ENCODE assay signal across 10 cellular contexts in the genomic region with DNA sequence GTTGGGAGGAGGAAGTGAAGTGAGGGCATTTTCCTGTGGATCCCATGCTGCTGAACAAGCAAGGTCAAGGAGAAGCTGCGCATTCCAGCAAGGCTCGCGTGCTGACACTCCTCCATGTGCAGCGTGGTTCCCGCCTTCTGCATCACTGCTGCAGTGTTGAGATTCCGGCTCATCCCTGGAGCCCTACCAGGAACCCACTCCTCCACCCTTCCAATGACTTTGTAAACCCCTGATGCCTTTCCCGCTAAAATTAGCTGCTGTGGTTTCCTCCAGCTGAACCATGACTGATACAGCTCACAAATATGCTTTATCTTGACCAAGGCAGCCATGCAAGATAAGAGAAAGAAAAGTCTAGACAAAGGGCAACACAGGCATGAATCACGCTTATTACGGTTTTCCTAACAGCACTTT. TPM values are rescaled to one million over a fixed set of nuclear protein-coding genes. Genes with fewer than 3 reads are reported as not detected.
DNase-seq lines count a peak whose midpoint lies in the region; ATAC-seq and TF ChIP-seq lines count a peak whose summit lies in the region.
"Had no signal": no experiment of that assay in that cellular context is flagged by ENCODE, and none has a peak within 500 bp of the region (broad histone marks: within the 10 kb centered on the region; RNA-seq: fewer than 3 reads in every experiment).

No MANE protein-coding gene starts in this region.

- no peak overlapping the region for H4K8ac ChIP-seq in trophoblast cell (ENCODE audit: low read depth, low read length)

- TF ChIP-seq CTCF in Calu3 (IDR thresholded peaks at IDR 0.05; ENCODE audit: unreplicated experiment): no peak
- no peak for TF ChIP-seq CTCF in fibroblast of the aortic adventitia (IDR thresholded peaks at IDR 0.05; ENCODE audit: insufficient read depth, low read length)
- TF ChIP-seq CTCF in GM10266 (IDR thresholded peaks at IDR 0.05; ENCODE audit: control insufficient read depth, insufficient read depth, low read depth, missing control alignments): no peak
- TF ChIP-seq CTCF in psoas muscle (IDR thresholded peaks at IDR 0.05): no peak

- H4K12ac ChIP-seq in trophoblast cell (ENCODE audit: low read depth, low read length): no peak overlapping the region

- ATAC-seq in GM19455 (IDR thresholded peaks at IDR 0.05; ENCODE audit: unreplicated experiment) (no peak), psoas muscle (no peak)

- CTCF ChIA-PET in Calu3 (lab: Charles Lee): interaction anchor here (0.6 to 2.0 kb wide), 5 partner anchors 10 to 153 kb away, joined by 3 to 12 read pairs (median 4); no protein-coding TSS in a partner anchor

- H3K9me3 Mint-ChIP-seq in Calu3 (ENCODE audit: low read depth, unreplicated experiment): no peaks in the 10 kb centered on the region

- H3K4me1 Mint-ChIP-seq in Calu3 (ENCODE audit: low read depth, unreplicated experiment): peaks cover 24% of the 10 kb centered on the region

- H3K4me3 ChIP-seq in SJCRH30 (no peak overlapping the region), fibroblast of the aortic adventitia (ENCODE audit: low read depth, low read length) (no peak overlapping the region), trophoblast cell (ENCODE audit: low read depth, low read length) (no peak overlapping the region), psoas muscle (no peak overlapping the region)

- H3K4me1 ChIP-seq in SJCRH30: peaks cover 28% of the 10 kb centered on the region
- peaks cover 9 to 11% of the 10 kb centered on the region in 2 experiments for H3K4me1 ChIP-seq in trophoblast cell (ENCODE audit: control insufficient read depth in 1 of 2, insufficient read depth in 2 of 2, low read length in 2 of 2)
- no peaks in the 10 kb centered on the region for H3K4me1 ChIP-seq in psoas muscle

- no peak overlapping the region for H3K23ac ChIP-seq in trophoblast cell (ENCODE audit: low read length)

- intact Hi-C loops in Calu3 (cut with micrococcal nuclease; ENCODE audit: unreplicated experiment): no loop called here
- intact Hi-C loops in psoas muscle (cut with DNase I): no loop called here

- H2AK5ac ChIP-seq in trophoblast cell (ENCODE audit: low read length): no peak overlapping the region

- H3K4me2 ChIP-seq in trophoblast cell (ENCODE audit: low read length): no peak overlapping the region

- H2BK120ac ChIP-seq in trophoblast cell (ENCODE audit: insufficient read depth, low read length, poor library complexity): no peak overlapping the region

- H3K27ac ChIP-seq in SJCRH30: peak overlapping the region; percentile 82
- no peak overlapping the region for H3K27ac ChIP-seq in trophoblast cell (ENCODE audit: low read depth, low read length)
- H3K27ac ChIP-seq in psoas muscle: no peak overlapping the region

- H3K4me3 Mint-ChIP-seq in Calu3 (ENCODE audit: low read depth, unreplicated experiment): no peak overlapping the region
- H3K4me3 Mint-ChIP-seq: activated naive CD8-positive, alpha-beta T cell had no signal

- DNase-seq in Calu3 (peak; percentile 34), SJCRH30 (peak; percentile 57 to 70), fibroblast of the aortic adventitia (ENCODE audit: low read depth) (peak; percentile 98), trophoblast cell (peak; percentile 90 to 94), GM10266 (ENCODE audit: extremely low spot score) (no peak), psoas muscle (no peak)
- DNase-seq in stimulated activated naive CD4-positive, alpha-beta T cell treated with Interleukin-2 at 50 U/mL for 16 hours (lab: John Stamatoyannopoulos, UW): no peak

- H3K79me1 ChIP-seq in trophoblast cell (ENCODE audit: low read length): no peaks in the 10 kb centered on the region

- H2BK5ac ChIP-seq in trophoblast cell (ENCODE audit: low read depth, low read length, poor library complexity): no peak overlapping the region

- H3K79me2 ChIP-seq in trophoblast cell (ENCODE audit: control insufficient read depth, insufficient read depth, low read length, poor library complexity): no peaks in the 10 kb centered on the region

- H4K91ac ChIP-seq in trophoblast cell (ENCODE audit: low read depth, low read length): no peak overlapping the region

- H3K18ac ChIP-seq in trophoblast cell (ENCODE audit: low read length): no peak overlapping the region

- H3K27me3 Mint-ChIP-seq in Calu3 (ENCODE audit: unreplicated experiment): no peaks in the 10 kb centered on the region

- H3K36me3 ChIP-seq in SJCRH30 (no peaks in the 10 kb centered on the region), trophoblast cell (ENCODE audit: control insufficient read depth in 1 of 2, insufficient read depth in 2 of 2, low read length in 2 of 2) (no peaks in the 10 kb centered on the region), psoas muscle (ENCODE audit: insufficient read depth in 1 of 2, low read depth in 1 of 2) (no peaks in the 10 kb centered on the region)

- H3K14ac ChIP-seq in trophoblast cell (ENCODE audit: low read length): no peak overlapping the region

- no CpG with 5 or more reads among the region's 9 CpGs for WGBS in trophoblast cell (ENCODE audit: extremely low coverage, insufficient coverage, insufficient read length)
- WGBS in psoas muscle, 3 donors: 73 to 81% (median 75%) methylated on average over 9 of the region's 9 CpGs

- H3K36me3 Mint-ChIP-seq in Calu3 (ENCODE audit: insufficient read depth, unreplicated experiment): no peaks in the 10 kb centered on the region
- H3K36me3 Mint-ChIP-seq: activated naive CD8-positive, alpha-beta T cell had no signal

- no TSS peak for BruUV-seq in Calu3 (replicated peaks; lab: Mats Ljungman, UMichigan)

- H3K4ac ChIP-seq in trophoblast cell (ENCODE audit: low read depth, low read length): no peak overlapping the region

- H3K9ac ChIP-seq in trophoblast cell (ENCODE audit: low read length): no peak overlapping the region

- no peak overlapping the region for H2AFZ ChIP-seq in trophoblast cell (ENCODE audit: insufficient read depth, low read length, poor library complexity)

- H3K27ac Mint-ChIP-seq in Calu3 (ENCODE audit: unreplicated experiment): peak overlapping the region; percentile 53
- H3K27ac Mint-ChIP-seq: activated naive CD8-positive, alpha-beta T cell had no signal

- no peaks in the 10 kb centered on the region for H3K9me3 ChIP-seq in SJCRH30 (replicated peaks)
- H3K9me3 ChIP-seq in trophoblast cell (ENCODE audit: insufficient read depth, low read depth, low read length): no peaks in the 10 kb centered on the region
- H3K9me3 ChIP-seq in psoas muscle: no peaks in the 10 kb centered on the region

- H2BK12ac ChIP-seq in trophoblast cell (ENCODE audit: low read length): no peak overlapping the region

- H3K27me3 ChIP-seq in SJCRH30: no peaks in the 10 kb centered on the region
- no peaks in the 10 kb centered on the region for H3K27me3 ChIP-seq in trophoblast cell (ENCODE audit: insufficient read depth, low read length)
- H3K27me3 ChIP-seq in psoas muscle (ENCODE audit: insufficient read depth in 3 of 3, low read length in 2 of 3): peaks cover 0 to 25% (median 0%) of the 10 kb centered on the region in 3 donors

RNA-seq across cellular contexts. Expression of gene BNIP5, which starts 14.0 kb away (rescaled TPM):
- 0.88 and 0.94 TPM in 2 replicates for total RNA-seq in Calu3 (2022)
- total RNA-seq in SJCRH30 (2014; rRNA removed; shearing (Covaris generic)): 0.04 TPM in 1 of 2 replicates, not detected in the other
- not detected in 2 replicates for total RNA-seq in fibroblast of the aortic adventitia (ENCODE audit: low replicate concordance)
- not detected in 2 replicates for polyA plus RNA-seq in trophoblast cell (2013)
- not detected for total RNA-seq in psoas muscle
- polyA plus RNA-seq in psoas muscle: under 1 TPM in 1 of 3 donors, not detected in 2; 0.01 TPM
- total RNA-seq: NCI-H460 had no signal

RNA-seq across cellular contexts. Expression of gene ETV7, which starts 36.8 kb away (rescaled TPM):
- 2.6 and 8.7 TPM in 2 replicates for total RNA-seq in Calu3 (2022)
- total RNA-seq in SJCRH30 (2014; rRNA removed; shearing (Covaris generic)): not detected in 2 replicates
- total RNA-seq in fibroblast of the aortic adventitia (ENCODE audit: low replicate concordance): 0.09 TPM in 1 of 2 replicates, not detected in the other
- 0.15 and 0.21 TPM in 2 replicates for polyA plus RNA-seq in trophoblast cell (2013)
- total RNA-seq in psoas muscle: not detected
- under 1 TPM in 2 of 3 donors, not detected in 1; 0.06 to 0.09 TPM for polyA plus RNA-seq in psoas muscle

Comparison
In these comparisons a context has a peak if more than half of its experiments do, and no peak if none do; other contexts are left out.
1. DNase-seq: peak in Calu3 (single experiment), SJCRH30 (2 of 2), fibroblast of the aortic adventitia (single experiment) and trophoblast cell (2 of 2); none in GM10266 (single experiment), stimulated activated naive CD4-positive, alpha-beta T cell treated with Interleukin-2 at 50 U/mL for 16 hours (single experiment) and psoas muscle (0 of 2).